14 cellular contexts compared by ENCODE assay signal in the genomic region with DNA sequence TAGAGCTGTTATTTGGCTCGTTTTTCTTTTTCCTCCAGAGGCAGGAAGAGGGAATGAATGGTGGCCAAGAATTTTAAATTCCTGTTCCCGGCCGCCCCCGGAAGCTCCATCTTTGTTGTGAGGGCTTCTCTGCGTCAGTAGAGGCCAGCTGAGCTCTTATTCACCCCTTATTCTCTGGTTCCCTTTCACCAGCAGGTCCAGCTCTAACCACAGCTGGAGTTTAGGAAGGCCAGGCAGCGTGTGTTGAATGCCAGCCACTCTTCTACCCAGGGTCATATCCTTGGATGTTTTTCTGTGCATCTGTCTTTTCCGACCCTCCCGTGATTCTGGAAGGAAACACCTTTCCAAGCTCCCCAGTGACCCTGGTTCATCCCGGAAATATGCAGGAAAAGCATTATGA.
DNase-seq lines count a peak whose midpoint lies in the region; ATAC-seq and TF ChIP-seq lines count a peak whose summit lies in the region.
"Had no signal": no experiment of that assay in that cellular context is flagged by ENCODE, and none has a peak within 500 bp of the region (broad histone marks: within the 10 kb centered on the region; RNA-seq: fewer than 3 reads in every experiment).

No MANE protein-coding gene starts in this region.

- H3K4me1 ChIP-seq in A673 (ENCODE audit: insufficient read depth, low read length, poor library complexity, severe bottlenecking) (no peaks in the 10 kb centered on the region), osteoblast (ENCODE audit: insufficient read depth, low read length) (peaks cover 5% of the 10 kb centered on the region)
- H3K4me1 ChIP-seq: colonic mucosa had no signal

- no peaks in the 10 kb centered on the region for H3K36me3 ChIP-seq in A673 (ENCODE audit: insufficient read depth, low read length, poor library complexity, severe bottlenecking)
- no peaks in the 10 kb centered on the region for H3K36me3 ChIP-seq in osteoblast (ENCODE audit: insufficient read depth, low read length)
- H3K36me3 ChIP-seq: colonic mucosa had no signal

- DNase-seq in A673 (ENCODE audit: low spot score) (peak; percentile 2), MCF 10A (ENCODE audit: unreplicated experiment) (peak; percentile 43), hepatic stellate cell (ENCODE audit: low spot score) (peak; percentile 8), osteoblast (ENCODE audit: insufficient read length, low spot score, missing footprints) (no peak), left colon (no peak)
- DNase-seq: activated naive CD8-positive, alpha-beta T cell treated with anti-CD3 and anti-CD28 coated beads, Interleukin-2, amount 10 ng/mL, durations not matched to agents 7 days and 5 days; colonic mucosa; NCI-H524 treated with DMSO at 0.1 percent for 48 hours; stimulated activated naive B cell treated with anti-CD40 and anti-IgM and Interleukin-4, amounts not matched to agents 10 μg/mL and 1 μg/mL and 100 μg/mL, for 72 hours had no signal

- H2AFZ ChIP-seq in osteoblast (ENCODE audit: low read length) = peak overlapping the region; percentile 78

- no peaks in the 10 kb centered on the region for H3K9me3 Mint-ChIP-seq in MCF 10A (ENCODE audit: unreplicated experiment)
- H3K9me3 Mint-ChIP-seq: stimulated activated naive B cell treated with anti-CD40 and anti-IgM and Interleukin-4, amounts not matched to agents 10 μg/mL and 1 μg/mL and 100 μg/mL, for 72 hours had no signal

- no peaks in the 10 kb centered on the region for H3K27me3 ChIP-seq in A673 (replicated peaks; ENCODE audit: insufficient read depth, low read depth, low read length, poor library complexity)
- H3K27me3 ChIP-seq in osteoblast (ENCODE audit: insufficient read depth, low read length) = no peaks in the 10 kb centered on the region
- H3K27me3 ChIP-seq: colonic mucosa had no signal

- BruUV-seq in A673 (replicated peaks; lab: Mats Ljungman, UMichigan) (no TSS peak), MCF 10A (replicated peaks; lab: Mats Ljungman, UMichigan) (no TSS peak)

- CTCF ChIA-PET in A673 (lab: Charles Lee) = no interaction called here
- CTCF ChIA-PET in MCF 10A (lab: Yijun Ruan, JAX) = no interaction called here

- H3K4me3 Mint-ChIP-seq in MCF 10A (ENCODE audit: unreplicated experiment) = no peak overlapping the region
- H3K4me3 Mint-ChIP-seq: activated naive CD8-positive, alpha-beta T cell treated with anti-CD3 and anti-CD28 coated beads, Interleukin-2, amount 10 ng/mL, durations not matched to agents 7 days and 5 days; stimulated activated naive B cell treated with anti-CD40 and anti-IgM and Interleukin-4, amounts not matched to agents 10 μg/mL and 1 μg/mL and 100 μg/mL, for 72 hours had no signal

- intact Hi-C loops in A673 (cut with micrococcal nuclease; ENCODE audit: unreplicated experiment) = no loop called here
- intact Hi-C loops in MCF 10A (cut with micrococcal nuclease) = no loop called here
- intact Hi-C loops in left colon (cut with DNase I, micrococcal nuclease) = no loop called here

- ATAC-seq in HG02642 (IDR thresholded peaks at IDR 0.05; ENCODE audit: poor library complexity, unreplicated experiment) = no peak
- ATAC-seq in GM18519 (IDR thresholded peaks at IDR 0.05; ENCODE audit: low FRiP score, unreplicated experiment) = no peak
- no peak for ATAC-seq in HG02981 (IDR thresholded peaks at IDR 0.05; ENCODE audit: unreplicated experiment)
- no peak for ATAC-seq in left colon
- ATAC-seq: activated CD4-positive, CD25-positive, alpha-beta regulatory T cell treated with anti-CD3 and anti-CD28 coated beads, Interleukin-2, amount 50 U/mL, for 24 hours; esophagus mucosa; stimulated activated naive B cell treated with anti-CD40 and anti-IgM and Interleukin-4, amounts not matched to agents 10 μg/mL and 1 μg/mL and 100 μg/mL, for 72 hours had no signal

- H4K20me1 ChIP-seq in osteoblast (ENCODE audit: insufficient read depth, low read length) = no peaks in the 10 kb centered on the region

- H3K27ac Mint-ChIP-seq in MCF 10A (ENCODE audit: low read depth, unreplicated experiment) = peak overlapping the region; percentile 49
- H3K27ac Mint-ChIP-seq: activated naive CD8-positive, alpha-beta T cell treated with anti-CD3 and anti-CD28 coated beads, Interleukin-2, amount 10 ng/mL, durations not matched to agents 7 days and 5 days; stimulated activated naive B cell treated with anti-CD40 and anti-IgM and Interleukin-4, amounts not matched to agents 10 μg/mL and 1 μg/mL and 100 μg/mL, for 72 hours had no signal

- H3K4me1 Mint-ChIP-seq in MCF 10A (ENCODE audit: insufficient read depth, unreplicated experiment) = peaks cover 17% of the 10 kb centered on the region
- H3K4me1 Mint-ChIP-seq: activated naive CD8-positive, alpha-beta T cell treated with anti-CD3 and anti-CD28 coated beads, Interleukin-2, amount 10 ng/mL, durations not matched to agents 7 days and 5 days; stimulated activated naive B cell treated with anti-CD40 and anti-IgM and Interleukin-4, amounts not matched to agents 10 μg/mL and 1 μg/mL and 100 μg/mL, for 72 hours had no signal

- TF ChIP-seq CTCF in A673 (conservative IDR thresholded peaks at IDR 0.05; ENCODE audit: low read depth, low read length) (no peak), MCF 10A (IDR thresholded peaks at IDR 0.05; ENCODE audit: unreplicated experiment) (no peak), osteoblast (IDR thresholded peaks at IDR 0.05; ENCODE audit: extremely low read depth, low read depth, low read length) (no peak)

- no peak overlapping the region for H3K27ac ChIP-seq in A673 (ENCODE audit: low read depth, low read length, poor library complexity, severe bottlenecking)
- peak overlapping the region; percentile 11 for H3K27ac ChIP-seq in osteoblast (ENCODE audit: low read depth, low read length)
- H3K27ac ChIP-seq: colonic mucosa had no signal

- H3K27me3 Mint-ChIP-seq in MCF 10A (ENCODE audit: insufficient read depth, unreplicated experiment) = no peaks in the 10 kb centered on the region
- H3K27me3 Mint-ChIP-seq: activated naive CD8-positive, alpha-beta T cell treated with anti-CD3 and anti-CD28 coated beads, Interleukin-2, amount 10 ng/mL, durations not matched to agents 7 days and 5 days; stimulated activated naive B cell treated with anti-CD40 and anti-IgM and Interleukin-4, amounts not matched to agents 10 μg/mL and 1 μg/mL and 100 μg/mL, for 72 hours had no signal

- H3K79me2 ChIP-seq in osteoblast (ENCODE audit: insufficient read depth, low read length) = no peaks in the 10 kb centered on the region

- H3K4me2 ChIP-seq in osteoblast (ENCODE audit: insufficient read depth, low read length) = no peak overlapping the region

- POLR2A ChIA-PET in A673 (lab: Charles Lee; ENCODE audit: low non-redundant PET) (no interaction called here), MCF 10A (lab: Yijun Ruan, JAX) (no interaction called here)

- no peak overlapping the region for H3K4me3 ChIP-seq in A673 (ENCODE audit: low read depth, low read length, poor library complexity, severe bottlenecking)
- H3K4me3 ChIP-seq in osteoblast (ENCODE audit: insufficient read depth, low read length) = no peak overlapping the region
- H3K4me3 ChIP-seq: colonic mucosa had no signal

- H3K36me3 Mint-ChIP-seq in MCF 10A (ENCODE audit: insufficient read depth, unreplicated experiment) = no peaks in the 10 kb centered on the region
- H3K36me3 Mint-ChIP-seq: activated naive CD8-positive, alpha-beta T cell treated with anti-CD3 and anti-CD28 coated beads, Interleukin-2, amount 10 ng/mL, durations not matched to agents 7 days and 5 days; stimulated activated naive B cell treated with anti-CD40 and anti-IgM and Interleukin-4, amounts not matched to agents 10 μg/mL and 1 μg/mL and 100 μg/mL, for 72 hours had no signal

- H3K9me3 ChIP-seq in A673 (ENCODE audit: low read depth, low read length, poor library complexity, severe bottlenecking) (no peaks in the 10 kb centered on the region), osteoblast (ENCODE audit: low read depth, low read length) (no peaks in the 10 kb centered on the region)
- H3K9me3 ChIP-seq: colonic mucosa had no signal

Comparison
In these comparisons a context has a peak if more than half of its experiments do, and no peak if none do; other contexts are left out.
1. DNase-seq: peak in A673 (single experiment), MCF 10A (single experiment) and hepatic stellate cell (single experiment); none in osteoblast (single experiment) and left colon (0 of 2).